1 cellular context compared by ENCODE assay signal in the genomic region with DNA sequence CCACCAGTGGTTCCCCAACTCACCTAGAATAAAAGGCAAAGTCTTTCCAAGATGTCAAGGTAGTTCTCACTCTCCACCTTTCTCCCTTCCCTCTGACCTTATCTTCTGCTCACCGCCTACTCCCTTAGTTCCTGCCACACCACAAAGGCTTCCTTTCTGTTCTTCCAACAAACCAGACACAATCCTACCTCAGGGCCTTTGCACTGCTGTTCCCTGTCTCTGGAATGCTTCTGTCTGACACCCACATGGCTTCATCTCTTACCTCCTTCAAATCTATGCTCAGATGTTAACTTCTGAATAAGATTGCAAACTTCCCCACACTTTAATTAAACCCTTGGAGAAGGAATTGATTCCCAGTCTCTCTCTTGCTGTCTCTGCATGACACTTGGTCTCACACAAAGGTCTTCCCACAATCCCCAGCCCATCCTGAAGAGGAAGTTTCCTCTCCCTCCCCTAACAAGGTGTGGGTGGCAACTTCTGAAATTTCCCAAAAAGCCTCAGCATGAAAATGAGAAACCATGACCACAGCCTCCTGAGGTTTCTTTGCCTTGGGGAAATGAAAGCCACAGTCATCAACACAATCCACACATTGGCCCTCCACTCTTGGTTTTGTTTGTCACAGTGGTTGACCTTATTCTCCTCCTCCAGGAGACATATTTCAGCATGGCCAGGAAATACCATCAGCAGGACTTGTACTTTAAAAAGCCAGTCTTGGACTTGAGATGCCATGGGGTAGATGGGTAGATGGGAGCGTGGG.
A peak's percentile ranks its signal among the peaks of the same experiment; 100 is the strongest.
TF ChIP-seq lines count a peak whose summit lies in the region.

No MANE protein-coding gene starts in this region.

TF ChIP-seq in K562, 482 proteins besides CTCF, POLR2A, EP300 and RAD21 (continued from another document):
- TF ChIP-seq MTA1 (IDR thresholded peaks at IDR 0.05; ENCODE audit: borderline replicate concordance), result no peak
- TF ChIP-seq ZNF717 (CRISPR knock-in tag; IDR thresholded peaks at IDR 0.05), result no peak
- peak; percentile 45 for TF ChIP-seq RBM25 (IDR thresholded peaks at IDR 0.05; ENCODE audit: low read depth, low read length, severe bottlenecking)
- TF ChIP-seq TBP (optimal IDR thresholded peaks at IDR 0.05; ENCODE audit: low read depth, low read length), result no peak
- TF ChIP-seq SAP30 (IDR thresholded peaks at IDR 0.05; ENCODE audit: borderline replicate concordance, insufficient read depth, low read depth, low read length, poor library complexity, severe bottlenecking), result no peak
- TF ChIP-seq KDM1A (IDR thresholded peaks at IDR 0.05), result peak; percentile 13 to 31; a peak in 1 of 4 replicates
